ENCODE assay signal across 26 cellular contexts in genomic region chr5:157022002-157022401, GRCh38. TPM values are rescaled to one million over a fixed set of nuclear protein-coding genes. Genes with fewer than 3 reads are reported as not detected.
"Had no signal": no experiment of that assay in that cellular context is flagged by ENCODE, and none has a peak within 500 bp of the region (broad histone marks: within the 10 kb centered on the region; RNA-seq: fewer than 3 reads in every experiment).

No MANE protein-coding gene starts in this region.

- H3K9me3 Mint-ChIP-seq: effector memory CD8-positive, alpha-beta T cell; memory B cell had no signal

- H3K9me3 ChIP-seq: colonic mucosa, pancreas, psoas muscle had no signal

- H3K36me3 Mint-ChIP-seq: memory B cell had no signal

- ATAC-seq: effector memory CD8-positive, alpha-beta T cell; esophagus mucosa; left ventricle myocardium superior; pancreas; psoas muscle; SK-N-SH treated with all-trans-retinoic acid at 6 μM for 48 hours had no signal

- H3K27ac ChIP-seq: colonic mucosa, dorsolateral prefrontal cortex, pancreas, psoas muscle, right atrium auricular region, tibial artery had no signal

- H3K27me3 Mint-ChIP-seq: activated B cell treated with CpG ODN at 0.5 μM for 24 hours; activated CD4-positive, alpha-beta memory T cell treated with anti-CD3 and anti-CD28 coated beads, Interleukin-2, amount 10 ng/mL, durations not matched to agents 7 days and 5 days; activated naive CD4-positive, alpha-beta T cell treated with anti-CD3 and anti-CD28 coated beads, Interleukin-2, amount 50 U/mL, for 24 hours; effector memory CD8-positive, alpha-beta T cell; memory B cell had no signal

- H3K27ac Mint-ChIP-seq: activated B cell treated with CpG ODN at 0.5 μM for 24 hours; activated CD4-positive, alpha-beta memory T cell treated with anti-CD3 and anti-CD28 coated beads, Interleukin-2, amount 10 ng/mL, durations not matched to agents 7 days and 5 days; activated naive CD4-positive, alpha-beta T cell treated with anti-CD3 and anti-CD28 coated beads, Interleukin-2, amount 50 U/mL, for 24 hours; memory B cell; nephron progenitor cell; stimulated activated naive CD8-positive, alpha-beta T cell treated with anti-CD3 and anti-CD28 coated beads, Interleukin-15, Interleukin-2, amounts not matched to agents 100 ng/mL and 50 ng/mL, for 24 hours had no signal

- H3K36me3 ChIP-seq: colonic mucosa, pancreas, right atrium auricular region, tibial artery had no signal

- H3K4me1 ChIP-seq: colonic mucosa, pancreas, psoas muscle had no signal

- DNase-seq: activated B cell treated with CpG ODN at 0.5 μM for 24 hours; activated CD4-positive, alpha-beta memory T cell treated with anti-CD3 and anti-CD28 coated beads, Interleukin-2, amount 10 ng/mL, durations not matched to agents 7 days and 5 days; activated CD4-positive, alpha-beta T cell treated with anti-CD3 and anti-CD28 coated beads for 48 hours; activated effector memory CD4-positive, alpha-beta T cell treated with Interleukin-2 at 50 U/mL for 16 hours; amygdala; colonic mucosa; dorsolateral prefrontal cortex; effector memory CD8-positive, alpha-beta T cell; glutamatergic neuron; hippocampal formation; left ventricle myocardium superior; nephron progenitor cell; pancreas; psoas muscle; stimulated activated CD4-positive, alpha-beta T cell treated with anti-CD3 and anti-CD28 coated beads, Interleukin-12 subunit alpha, Interleukin-12 subunit beta, amount 100 ng/mL, for 4 hours; stimulated activated CD4-positive, alpha-beta T cell treated with anti-CD3 and anti-CD28 coated beads, Interleukin-4, amount 100 ng/mL, for 4 hours; T1000; tibial artery had no signal

- H3K4me3 Mint-ChIP-seq: activated B cell treated with CpG ODN at 0.5 μM for 24 hours; activated CD4-positive, alpha-beta memory T cell treated with anti-CD3 and anti-CD28 coated beads, Interleukin-2, amount 10 ng/mL, durations not matched to agents 7 days and 5 days; activated naive CD4-positive, alpha-beta T cell treated with anti-CD3 and anti-CD28 coated beads, Interleukin-2, amount 50 U/mL, for 24 hours; effector memory CD8-positive, alpha-beta T cell; memory B cell; nephron progenitor cell; stimulated activated naive CD8-positive, alpha-beta T cell treated with anti-CD3 and anti-CD28 coated beads, Interleukin-15, Interleukin-2, amounts not matched to agents 100 ng/mL and 50 ng/mL, for 24 hours had no signal

- H3K4me3 ChIP-seq: colonic mucosa, dorsolateral prefrontal cortex, pancreas, psoas muscle, right atrium auricular region, tibial artery had no signal

- H3K27me3 ChIP-seq: colonic mucosa, dorsolateral prefrontal cortex, pancreas, right atrium auricular region, tibial artery had no signal

- H3K4me1 Mint-ChIP-seq: nephron progenitor cell had no signal

RNA-seq across cellular contexts. Expression of gene HAVCR1, which starts 36.9 kb away (rescaled TPM):
- total RNA-seq: activated B cell treated with CpG ODN at 0.5 μM for 24 hours, bronchial epithelial cell, endothelial cell of umbilical vein, esophagus mucosa, right atrium auricular region had no signal
- polyA plus RNA-seq: endothelial cell of umbilical vein, pancreas had no signal

RNA-seq across cellular contexts. Expression of gene TIMD4, which starts 59.0 kb away (rescaled TPM):
- total RNA-seq: activated B cell treated with CpG ODN at 0.5 μM for 24 hours, bronchial epithelial cell, endothelial cell of umbilical vein, left ventricle myocardium superior had no signal
- polyA plus RNA-seq: endothelial cell of umbilical vein, pancreas had no signal
